ENCODE assay signal across 21 cellular contexts in genomic region chr11:73361953-73362776, GRCh38. TPM values are rescaled to one million over a fixed set of nuclear protein-coding genes. Genes with fewer than 3 reads are reported as not detected.
A peak's percentile ranks its signal among the peaks of the same experiment; 100 is the strongest.
DNase-seq lines count a peak whose midpoint lies in the region; TF ChIP-seq lines count a peak whose summit lies in the region.
"Had no signal": no experiment of that assay in that cellular context is flagged by ENCODE, and none has a peak within 500 bp of the region (broad histone marks: within the 10 kb centered on the region; RNA-seq: fewer than 3 reads in every experiment).

No MANE protein-coding gene starts in this region.

- H3K36me3 ChIP-seq in ES-I3 (ENCODE audit: insufficient read depth, low read length) (no peaks in the 10 kb centered on the region), OCI-LY7 (ENCODE audit: insufficient read depth, low read length) (no peaks in the 10 kb centered on the region), parathyroid adenoma (ENCODE audit: control insufficient read depth, insufficient read depth, low read length) (no peaks in the 10 kb centered on the region), tibial nerve (peaks cover 3 to 95% (median 4%) of the 10 kb centered on the region in 3 donors)

- peak; percentile 27 for DNase-seq in OCI-LY7 (ENCODE audit: low spot score)
- DNase-seq in hepatic stellate cell (ENCODE audit: low spot score) = peak; percentile 53
- no peak for DNase-seq in tibial nerve (ENCODE audit: low spot score in 2 of 2)
- no peak for DNase-seq in CD1c-positive myeloid dendritic cell (ENCODE audit: extremely low spot score)
- DNase-seq in activated T-cell treated with anti-CD3 and anti-CD28 coated beads, Interleukin-2, amount 50 U/mL, for 1 hour = no peak
- DNase-seq in SIG-M5 treated with dmso at 0.1 percent for 504 hours (lab: John Stamatoyannopoulos, UW; ENCODE audit: unreplicated experiment) = no peak
- DNase-seq: activated CD8-positive, alpha-beta memory T cell treated with anti-CD3 and anti-CD28 coated beads, Interleukin-2, amount 50 U/mL, for 4 hours; activated naive CD4-positive, alpha-beta T cell; dermis blood vessel endothelial cell; DND-41; Kasumi-1; NCI-H1436 treated with DMSO at 0.1 percent for 48 hours; NCI-H510A; nucleus accumbens; sigmoid colon; stimulated activated CD4-positive, alpha-beta T cell treated with anti-CD3 and anti-CD28 coated beads, Interleukin-4, amount 100 ng/mL, for 1 hour; T-helper 1 cell had no signal

- CTCF ChIA-PET in OCI-LY7 (lab: Charles Lee; ENCODE audit: unreplicated experiment) = no interaction called here

- TF ChIP-seq CTCF in OCI-LY7 (conservative IDR thresholded peaks at IDR 0.05; ENCODE audit: low read length) (no peak), parathyroid adenoma (IDR thresholded peaks at IDR 0.05) (no peak), tibial nerve (IDR thresholded peaks at IDR 0.05) (no peak)

- H3K27ac ChIP-seq in OCI-LY7 (ENCODE audit: low read depth, low read length, poor library complexity, severe bottlenecking) = no peak overlapping the region
- H3K27ac ChIP-seq in parathyroid adenoma = no peak overlapping the region
- H3K27ac ChIP-seq in tibial nerve = no peak overlapping the region
- H3K27ac ChIP-seq: sigmoid colon had no signal

- H2AFZ ChIP-seq in OCI-LY7 (ENCODE audit: low read length) (no peak overlapping the region), parathyroid adenoma (peak overlapping the region; percentile 42)

- H4K20me1 ChIP-seq in OCI-LY7 (ENCODE audit: insufficient read depth, low read length) = no peaks in the 10 kb centered on the region
- H4K20me1 ChIP-seq: BLaER1 treated with 17β-estradiol and CSF1 and Interleukin-3, amounts not matched to agents 10 nM and 100 nM had no signal

- H3K4me2 ChIP-seq in OCI-LY7 (ENCODE audit: low read length) (peak overlapping the region; percentile 13; the same call in 1 of the 2 replicates), parathyroid adenoma (ENCODE audit: low read length) (no peak overlapping the region)

- intact Hi-C loops in OCI-LY7 (cut with micrococcal nuclease; ENCODE audit: unreplicated experiment) = no loop called here

- H3K79me2 ChIP-seq in OCI-LY7 (ENCODE audit: insufficient read depth, low read depth, low read length) (no peaks in the 10 kb centered on the region), parathyroid adenoma (no peaks in the 10 kb centered on the region)

- H3K27me3 ChIP-seq in parathyroid adenoma (ENCODE audit: control insufficient read depth, insufficient read depth, low read length) (no peaks in the 10 kb centered on the region), tibial nerve (no peaks in the 10 kb centered on the region)
- H3K27me3 ChIP-seq: BLaER1 treated with 17β-estradiol and CSF1 and Interleukin-3, amounts not matched to agents 10 nM and 100 nM; sigmoid colon had no signal

- no peak overlapping the region for H3K4me3 ChIP-seq in OCI-LY7 (ENCODE audit: low read depth, low read length, poor library complexity, severe bottlenecking)
- H3K4me3 ChIP-seq in parathyroid adenoma (ENCODE audit: low read depth, low read length) = no peak overlapping the region
- no peak overlapping the region for H3K4me3 ChIP-seq in tibial nerve
- H3K4me3 ChIP-seq: BLaER1 treated with 17β-estradiol and CSF1 and Interleukin-3, amounts not matched to agents 10 nM and 100 nM; HAP-1; sigmoid colon had no signal

- WGBS in tibial nerve, 2 donors = 79 to 82% methylated on average over 18 to 51 of the region's 70 CpGs

- H3K4me1 ChIP-seq in ES-I3 (ENCODE audit: insufficient read depth, low read length) (no peaks in the 10 kb centered on the region; the same call in 1 of the 2 replicates), OCI-LY7 (ENCODE audit: insufficient read depth, low read length, poor library complexity, severe bottlenecking) (peaks cover 33% of the 10 kb centered on the region), parathyroid adenoma (peaks cover 17% of the 10 kb centered on the region), tibial nerve (peaks cover 0 to 14% (median 2%) of the 10 kb centered on the region in 4 donors)
- H3K4me1 ChIP-seq: HAP-1 had no signal

- TF ChIP-seq EP300 in tibial nerve (IDR thresholded peaks at IDR 0.05) = no peak

- TF ChIP-seq POLR2A in tibial nerve (IDR thresholded peaks at IDR 0.05) = no peak

- H3K9me3 ChIP-seq in ES-I3 (ENCODE audit: control insufficient read depth, insufficient read depth, low read length) = no peaks in the 10 kb centered on the region
- H3K9me3 ChIP-seq in OCI-LY7 (ENCODE audit: low read length) = no peaks in the 10 kb centered on the region
- H3K9me3 ChIP-seq in parathyroid adenoma (ENCODE audit: control insufficient read depth, low read length) = no peaks in the 10 kb centered on the region
- H3K9me3 ChIP-seq in tibial nerve = no peaks in the 10 kb centered on the region
- H3K9me3 ChIP-seq: BLaER1 treated with 17β-estradiol and CSF1 and Interleukin-3, amounts not matched to agents 10 nM and 100 nM; HAP-1; sigmoid colon had no signal

- POLR2A ChIA-PET in OCI-LY7 (lab: Charles Lee) = no interaction called here

- peak overlapping the region; percentile 56; the same call in 1 of the 2 replicates for H3K9ac ChIP-seq in ES-I3 (ENCODE audit: low read depth, low read length)
- H3K9ac ChIP-seq in parathyroid adenoma = no peak overlapping the region

- H3K9me2 ChIP-seq in OCI-LY7 (ENCODE audit: insufficient read depth, low read length) = no peaks in the 10 kb centered on the region

- BruUV-seq in OCI-LY7 (replicated peaks; lab: Mats Ljungman, UMichigan) = no TSS peak

RNA-seq across cellular contexts. Expression of gene RELT, which starts 14.0 kb away (rescaled TPM):
- 16.6 and 21.5 TPM in 2 replicates for total RNA-seq in OCI-LY7 (2014; rRNA removed; shearing (Covaris generic))
- total RNA-seq in OCI-LY7 (2022) = 24.7 and 30.8 TPM in 2 replicates
- total RNA-seq in tibial nerve = 1 to 10 TPM; 2.4 to 6.0 (median 2.5) TPM

RNA-seq across cellular contexts. Expression of gene ARHGEF17, which starts 54.1 kb away (rescaled TPM):
- 0.19 and 0.21 TPM in 2 replicates for total RNA-seq in OCI-LY7 (2014; rRNA removed; shearing (Covaris generic))
- total RNA-seq in OCI-LY7 (2022) (0.57 and 1.4 TPM in 2 replicates), tibial nerve (100 to 1,000 TPM; 102 to 135 (median 112) TPM)

Comparison
In these comparisons a context has a peak if more than half of its experiments do, and no peak if none do; other contexts are left out.
1. DNase-seq: peak in OCI-LY7 (single experiment) and hepatic stellate cell (single experiment); none in tibial nerve (0 of 2), CD1c-positive myeloid dendritic cell (single experiment), activated T-cell treated with anti-CD3 and anti-CD28 coated beads, Interleukin-2, amount 50 U/mL, for 1 hour (single experiment) and SIG-M5 treated with dmso at 0.1 percent for 504 hours (single experiment).
2. RNA of gene ARHGEF17, which starts 54.1 kb away (total RNA-seq): 102 to 135 TPM in tibial nerve; 0.19 to 1.4 TPM in OCI-LY7; every median in the first group is over 10 times any median in the second.